1 cellular context compared by ENCODE assay signal in genomic region chr9:137188086-137188489, GRCh38.
TF ChIP-seq lines count a peak whose summit lies in the region.

No MANE protein-coding gene starts in this region.

TF ChIP-seq in GM23338, 12 proteins besides CTCF, POLR2A, EP300 and RAD21 (continued from another document):
- TF ChIP-seq, protein P1, sequence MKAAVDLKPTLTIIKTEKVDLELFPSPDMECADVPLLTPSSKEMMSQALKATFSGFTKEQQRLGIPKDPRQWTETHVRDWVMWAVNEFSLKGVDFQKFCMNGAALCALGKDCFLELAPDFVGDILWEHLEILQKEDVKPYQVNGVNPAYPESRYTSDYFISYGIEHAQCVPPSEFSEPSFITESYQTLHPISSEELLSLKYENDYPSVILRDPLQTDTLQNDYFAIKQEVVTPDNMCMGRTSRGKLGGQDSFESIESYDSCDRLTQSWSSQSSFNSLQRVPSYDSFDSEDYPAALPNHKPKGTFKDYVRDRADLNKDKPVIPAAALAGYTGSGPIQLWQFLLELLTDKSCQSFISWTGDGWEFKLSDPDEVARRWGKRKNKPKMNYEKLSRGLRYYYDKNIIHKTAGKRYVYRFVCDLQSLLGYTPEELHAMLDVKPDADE (IDR thresholded peaks at IDR 0.05) = no peak
- no peak for TF ChIP-seq EZH2 (IDR thresholded peaks at IDR 0.05; ENCODE audit: low read depth, unreplicated experiment)
- TF ChIP-seq EZH2phosphoT487 (IDR thresholded peaks at IDR 0.05; ENCODE audit: unreplicated experiment) = no peak
- TF ChIP-seq ZNF462 (CRISPR knock-in tag; IDR thresholded peaks at IDR 0.05) = no peak
- no peak for TF ChIP-seq NANOG (IDR thresholded peaks at IDR 0.05; ENCODE audit: borderline replicate concordance)
